Comparison of ENCODE assay signal across 15 cellular contexts in genomic region chr10:31064334-31064733, GRCh38. TPM values are rescaled to one million over a fixed set of nuclear protein-coding genes. Genes with fewer than 3 reads are reported as not detected.
A peak's percentile ranks its signal among the peaks of the same experiment; 100 is the strongest.
DNase-seq lines count a peak whose midpoint lies in the region; ATAC-seq, FAIRE-seq and TF ChIP-seq lines count a peak whose summit lies in the region.
"Had no signal": no experiment of that assay in that cellular context is flagged by ENCODE, and none has a peak within 500 bp of the region (broad histone marks: within the 10 kb centered on the region; RNA-seq: fewer than 3 reads in every experiment).

No MANE protein-coding gene starts in this region.

- H3K9me3 ChIP-seq in astrocyte (ENCODE audit: insufficient read depth, low read depth, low read length) = no peaks in the 10 kb centered on the region
- no peaks in the 10 kb centered on the region for H3K9me3 ChIP-seq in gastroesophageal sphincter
- H3K9me3 ChIP-seq in trophoblast cell (ENCODE audit: insufficient read depth, low read depth, low read length) = no peaks in the 10 kb centered on the region

- TF ChIP-seq EP300 in gastroesophageal sphincter (IDR thresholded peaks at IDR 0.05) = no peak

- peak overlapping the region; percentile 12 for H3K9ac ChIP-seq in astrocyte (ENCODE audit: low read length)
- no peak overlapping the region for H3K9ac ChIP-seq in trophoblast cell (ENCODE audit: low read length)

- H3K27me3 ChIP-seq in astrocyte (ENCODE audit: insufficient read depth, low read length) (no peaks in the 10 kb centered on the region), gastroesophageal sphincter (no peaks in the 10 kb centered on the region), trophoblast cell (ENCODE audit: insufficient read depth, low read length) (no peaks in the 10 kb centered on the region)

- no peak for TF ChIP-seq POLR2A in gastroesophageal sphincter (IDR thresholded peaks at IDR 0.05)

- H3K4me2 ChIP-seq in astrocyte (ENCODE audit: low read length) = peak overlapping the region; percentile 65
- H3K4me2 ChIP-seq in trophoblast cell (ENCODE audit: low read length) = no peak overlapping the region

- no peak overlapping the region for H3K4ac ChIP-seq in trophoblast cell (ENCODE audit: low read depth, low read length)

- H3K79me1 ChIP-seq in trophoblast cell (ENCODE audit: low read length) = no peaks in the 10 kb centered on the region

- no peak overlapping the region for H3K14ac ChIP-seq in trophoblast cell (ENCODE audit: low read length)

- peak overlapping the region; percentile 59 for H3K27ac Mint-ChIP-seq in astrocyte (ENCODE audit: unreplicated experiment)
- H3K27ac Mint-ChIP-seq: activated T-helper 1 cell treated with anti-CD3 and anti-CD28 coated beads, Interleukin-12 subunit alpha, Interleukin-12 subunit beta, Interleukin-2, Interleukin-4 antibody, amounts not matched to agents 30 ng/mL and 10 ng/mL and 1 ng/mL, durations not matched to agents 14 hours and 24 hours and 36 hours; progenitor cell of endocrine pancreas had no signal

- H3K36me3 ChIP-seq in astrocyte (ENCODE audit: insufficient read depth, low read length) (no peaks in the 10 kb centered on the region), gastroesophageal sphincter (no peaks in the 10 kb centered on the region), trophoblast cell (ENCODE audit: control insufficient read depth in 1 of 2, insufficient read depth in 2 of 2, low read length in 2 of 2) (no peaks in the 10 kb centered on the region)

- H4K8ac ChIP-seq in trophoblast cell (ENCODE audit: low read depth, low read length) = no peak overlapping the region

- H3K4me1 ChIP-seq in astrocyte (ENCODE audit: insufficient read depth, low read length) = peaks cover 13% of the 10 kb centered on the region
- peaks cover 0 to 14% (median 3%) of the 10 kb centered on the region in 3 donors for H3K4me1 ChIP-seq in gastroesophageal sphincter
- H3K4me1 ChIP-seq in trophoblast cell (ENCODE audit: control insufficient read depth in 1 of 2, insufficient read depth in 2 of 2, low read length in 2 of 2) = peaks cover 3 to 7% of the 10 kb centered on the region in 2 experiments

- TF ChIP-seq CTCF in AG09319 (IDR thresholded peaks at IDR 0.05; ENCODE audit: low read depth, low read length) (no peak), astrocyte (IDR thresholded peaks at IDR 0.05; ENCODE audit: insufficient read depth, low read depth, low read length) (no peak), gastroesophageal sphincter (IDR thresholded peaks at IDR 0.05) (no peak)

- H3K79me2 ChIP-seq in astrocyte (ENCODE audit: insufficient read depth, low read length) (no peaks in the 10 kb centered on the region), trophoblast cell (ENCODE audit: control insufficient read depth, insufficient read depth, low read length, poor library complexity) (no peaks in the 10 kb centered on the region)

- no peak overlapping the region for H3K18ac ChIP-seq in trophoblast cell (ENCODE audit: low read length)

- H2AFZ ChIP-seq in astrocyte (ENCODE audit: low read depth, low read length) (peak overlapping the region; percentile 12), trophoblast cell (ENCODE audit: insufficient read depth, low read length, poor library complexity) (no peak overlapping the region)

- FAIRE-seq in astrocyte (lab: Jason Lieb, UNC) = peak; percentile 39
- FAIRE-seq: keratinocyte had no signal

- H3K23ac ChIP-seq in trophoblast cell (ENCODE audit: low read length) = no peak overlapping the region

- no peak overlapping the region for H2BK12ac ChIP-seq in trophoblast cell (ENCODE audit: low read length)

- H3K4me1 Mint-ChIP-seq in astrocyte (ENCODE audit: low read depth, unreplicated experiment) = peaks cover 16% of the 10 kb centered on the region

- DNase-seq in AG09319 (ENCODE audit: extremely low read depth, low read depth) = peak; percentile 67
- peak; percentile 84 for DNase-seq in astrocyte (ENCODE audit: low read depth)
- no peak for DNase-seq in trophoblast cell
- no peak for DNase-seq in stimulated activated naive CD4-positive, alpha-beta T cell (lab: John Stamatoyannopoulos, UW)
- DNase-seq in activated T-cell treated with anti-CD3 and anti-CD28 coated beads, Interleukin-2, amount 50 U/mL, for 48 hours = no peak
- DNase-seq in NCI-H2196 (lab: John Stamatoyannopoulos, UW; ENCODE audit: unreplicated experiment) = no peak
- DNase-seq: effector memory CD4-positive, alpha-beta T cell; NCI-H2081 treated with DMSO at 0.1 percent for 48 hours had no signal

- no peak overlapping the region for H4K91ac ChIP-seq in trophoblast cell (ENCODE audit: low read depth, low read length)

- no peak overlapping the region for H2AK5ac ChIP-seq in trophoblast cell (ENCODE audit: low read length)

- H4K20me1 ChIP-seq in astrocyte (ENCODE audit: insufficient read depth, low read length) = no peaks in the 10 kb centered on the region

- H3K36me3 Mint-ChIP-seq in astrocyte (ENCODE audit: low read depth, unreplicated experiment) = no peaks in the 10 kb centered on the region

- H2BK5ac ChIP-seq in trophoblast cell (ENCODE audit: low read depth, low read length, poor library complexity) = no peak overlapping the region

- H3K27me3 Mint-ChIP-seq in astrocyte (ENCODE audit: low read depth, unreplicated experiment) = no peaks in the 10 kb centered on the region

- no peak overlapping the region for H3K4me3 Mint-ChIP-seq in astrocyte (ENCODE audit: unreplicated experiment)
- H3K4me3 Mint-ChIP-seq: activated T-helper 1 cell treated with anti-CD3 and anti-CD28 coated beads, Interleukin-12 subunit alpha, Interleukin-12 subunit beta, Interleukin-2, Interleukin-4 antibody, amounts not matched to agents 30 ng/mL and 10 ng/mL and 1 ng/mL, durations not matched to agents 14 hours and 24 hours and 36 hours had no signal

- 15 to 34% methylated on average over 2 of the region's 2 CpGs for WGBS in gastroesophageal sphincter (ENCODE audit: low coverage in 1 of 2), 2 donors
- WGBS in trophoblast cell (ENCODE audit: extremely low coverage, insufficient coverage, insufficient read length) = no CpG with 5 or more reads among the region's 2 CpGs

- no peak overlapping the region for H3K4me3 ChIP-seq in astrocyte (ENCODE audit: insufficient read depth, low read depth, low read length)
- H3K4me3 ChIP-seq in gastroesophageal sphincter = no peak overlapping the region
- H3K4me3 ChIP-seq in trophoblast cell (ENCODE audit: low read depth, low read length) = no peak overlapping the region

- H3K9me3 Mint-ChIP-seq in astrocyte (ENCODE audit: unreplicated experiment) = peaks cover 3% of the 10 kb centered on the region
- H3K9me3 Mint-ChIP-seq: activated T-helper 1 cell treated with anti-CD3 and anti-CD28 coated beads, Interleukin-12 subunit alpha, Interleukin-12 subunit beta, Interleukin-2, Interleukin-4 antibody, amounts not matched to agents 30 ng/mL and 10 ng/mL and 1 ng/mL, durations not matched to agents 14 hours and 24 hours and 36 hours had no signal

- no peak overlapping the region for H2BK120ac ChIP-seq in trophoblast cell (ENCODE audit: insufficient read depth, low read length, poor library complexity)

- ATAC-seq in gastroesophageal sphincter = peak; percentile 80
- ATAC-seq in GM18502 (IDR thresholded peaks at IDR 0.05; ENCODE audit: poor library complexity, unreplicated experiment) = no peak

- H3K27ac ChIP-seq in astrocyte (ENCODE audit: low read depth, low read length) (peak overlapping the region; percentile 44), gastroesophageal sphincter (peak overlapping the region in 3 of 4 donors; percentile 48 to 66 (median 64)), trophoblast cell (ENCODE audit: low read depth, low read length) (peak overlapping the region; percentile 11)
- H3K27ac ChIP-seq: C4-2B, RWPE1 had no signal

- H4K12ac ChIP-seq in trophoblast cell (ENCODE audit: low read depth, low read length) = no peak overlapping the region

RNA-seq across cellular contexts. Expression of gene ZNF438, which starts 32.7 kb away (rescaled TPM):
- total RNA-seq in astrocyte = 2.2 and 2.4 TPM in 2 replicates
- total RNA-seq in gastroesophageal sphincter = 10 to 100 TPM; 10.3 to 14.6 (median 13.6) TPM
- 1.6 TPM in 2 replicates for polyA plus RNA-seq in trophoblast cell (2013)

Comparison
In these comparisons a context has a peak if more than half of its experiments do, and no peak if none do; other contexts are left out.
1. DNase-seq: peak in AG09319 (single experiment) and astrocyte (single experiment); none in trophoblast cell (0 of 2), stimulated activated naive CD4-positive, alpha-beta T cell (0 of 6), activated T-cell treated with anti-CD3 and anti-CD28 coated beads, Interleukin-2, amount 50 U/mL, for 48 hours (0 of 2) and NCI-H2196 (single experiment).
2. H3K27ac ChIP-seq: peak in every context shown above with its lines; median percentile 64 in gastroesophageal sphincter; 44 in astrocyte; 11 in trophoblast cell.